ENCODE assay signal across 24 cellular contexts in the genomic region with DNA sequence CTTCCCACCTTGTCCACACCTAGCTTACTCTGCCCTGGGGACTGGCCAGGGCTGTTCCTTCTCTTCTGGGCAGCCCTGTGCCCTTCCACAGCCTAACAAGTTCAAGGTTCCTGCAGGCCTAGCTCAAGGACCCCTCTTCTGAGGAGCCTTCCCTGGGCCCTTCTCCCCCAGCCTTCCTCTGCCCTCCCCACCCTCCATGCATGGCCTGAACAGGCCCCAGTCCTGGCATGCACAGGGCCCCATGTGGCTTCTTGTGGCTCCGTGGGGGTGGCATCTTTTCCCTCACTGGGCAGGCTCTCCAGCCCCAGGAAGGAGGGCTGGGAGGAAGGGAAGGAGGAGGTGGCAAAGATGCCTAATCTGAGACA.
DNase-seq lines count a peak whose midpoint lies in the region; ATAC-seq, FAIRE-seq and TF ChIP-seq lines count a peak whose summit lies in the region.
"Had no signal": no experiment of that assay in that cellular context is flagged by ENCODE, and none has a peak within 500 bp of the region (broad histone marks: within the 10 kb centered on the region; RNA-seq: fewer than 3 reads in every experiment).

No MANE protein-coding gene starts in this region.

- no peaks in the 10 kb centered on the region for H3K79me2 ChIP-seq in mammary epithelial cell (ENCODE audit: insufficient read depth, low read length)
- no peaks in the 10 kb centered on the region for H3K79me2 ChIP-seq in astrocyte (ENCODE audit: insufficient read depth, low read length)
- H3K79me2 ChIP-seq: parathyroid adenoma had no signal

- WGBS in mammary epithelial cell (ENCODE audit: low coverage, missing lambda C conversion rate) = no CpG with 5 or more reads among the region's 1 CpG

- H3K4me2 ChIP-seq in mammary epithelial cell (ENCODE audit: insufficient read depth, low read depth, low read length) (no peak overlapping the region), astrocyte (ENCODE audit: low read length) (peak overlapping the region; percentile 47)

- CTCF ChIA-PET in mammary epithelial cell (lab: Charles Lee; ENCODE audit: low non-redundant PET) = no interaction called here

- ATAC-seq in stimulated activated effector memory CD8-positive, alpha-beta T cell treated with anti-CD3 and anti-CD28 coated beads, Interleukin-12 subunit alpha, Interleukin-12 subunit beta, amount 100 ng/mL, for 72 hours = no peak
- ATAC-seq: T-cell had no signal

- H3K36me3 Mint-ChIP-seq in astrocyte (ENCODE audit: low read depth, unreplicated experiment) = no peaks in the 10 kb centered on the region
- no peaks in the 10 kb centered on the region for H3K36me3 Mint-ChIP-seq in mesothelial cell of epicardium
- no peaks in the 10 kb centered on the region for H3K36me3 Mint-ChIP-seq in stimulated activated effector memory CD8-positive, alpha-beta T cell treated with anti-CD3 and anti-CD28 coated beads, Interleukin-12 subunit alpha, Interleukin-12 subunit beta, amount 100 ng/mL, for 72 hours
- H3K36me3 Mint-ChIP-seq: naive thymus-derived CD4-positive, alpha-beta T cell; stimulated activated memory B cell treated with anti-CD40 and anti-IgM and Interleukin-4, amounts not matched to agents 10 μg/mL and 1 μg/mL and 100 μg/mL, for 72 hours; T-cell had no signal

- in situ Hi-C loops in mammary epithelial cell (cut with MboI; ENCODE audit: low sequenced_read_pairs in 2 of 2) = no loop called here

- H4K20me1 ChIP-seq in mammary epithelial cell (ENCODE audit: insufficient read depth, low read length) = no peaks in the 10 kb centered on the region
- no peaks in the 10 kb centered on the region for H4K20me1 ChIP-seq in astrocyte (ENCODE audit: insufficient read depth, low read length)

- H3K9me3 ChIP-seq in mammary epithelial cell (replicated peaks; ENCODE audit: insufficient read depth, low read length) (no peaks in the 10 kb centered on the region), breast epithelium (no peaks in the 10 kb centered on the region), astrocyte (ENCODE audit: insufficient read depth, low read depth, low read length) (no peaks in the 10 kb centered on the region)
- H3K9me3 ChIP-seq: sigmoid colon, thoracic aorta had no signal

- peak overlapping the region; percentile 13 for H2AFZ ChIP-seq in mammary epithelial cell (ENCODE audit: low read depth, low read length)
- H2AFZ ChIP-seq in astrocyte (ENCODE audit: low read depth, low read length) = peak overlapping the region; percentile 70
- H2AFZ ChIP-seq: parathyroid adenoma had no signal

- H3K27me3 Mint-ChIP-seq in astrocyte (ENCODE audit: low read depth, unreplicated experiment) = peaks cover 26% of the 10 kb centered on the region
- peaks cover 2% of the 10 kb centered on the region for H3K27me3 Mint-ChIP-seq in mesothelial cell of epicardium (ENCODE audit: low read depth)
- H3K27me3 Mint-ChIP-seq: naive thymus-derived CD4-positive, alpha-beta T cell had no signal

- H3K4me3 Mint-ChIP-seq in astrocyte (ENCODE audit: unreplicated experiment) = no peak overlapping the region
- no peak overlapping the region for H3K4me3 Mint-ChIP-seq in mesothelial cell of epicardium
- no peak overlapping the region for H3K4me3 Mint-ChIP-seq in stimulated activated effector memory CD8-positive, alpha-beta T cell treated with anti-CD3 and anti-CD28 coated beads, Interleukin-12 subunit alpha, Interleukin-12 subunit beta, amount 100 ng/mL, for 72 hours
- H3K4me3 Mint-ChIP-seq: activated T-cell treated with anti-CD3 and anti-CD28 coated beads, Interleukin-2, amount 50 U/mL, for 24 hours; naive thymus-derived CD4-positive, alpha-beta T cell; stimulated activated memory B cell treated with anti-CD40 and anti-IgM and Interleukin-4, amounts not matched to agents 10 μg/mL and 1 μg/mL and 100 μg/mL, for 72 hours; T-cell had no signal

- H3K27ac ChIP-seq in mammary epithelial cell (ENCODE audit: insufficient read depth, low read depth, low read length) (no peak overlapping the region), breast epithelium (no peak overlapping the region), astrocyte (ENCODE audit: low read depth, low read length) (peak overlapping the region; percentile 17)
- H3K27ac ChIP-seq: 22Rv1, parathyroid adenoma, sigmoid colon, thoracic aorta had no signal

- H3K4me1 ChIP-seq in mammary epithelial cell (ENCODE audit: insufficient read depth, low read length) (peaks cover 3% of the 10 kb centered on the region), breast epithelium (no peaks in the 10 kb centered on the region), astrocyte (ENCODE audit: insufficient read depth, low read length) (peaks cover 5% of the 10 kb centered on the region)
- H3K4me1 ChIP-seq: parathyroid adenoma had no signal

- TF ChIP-seq POLR2A in breast epithelium (IDR thresholded peaks at IDR 0.05) = no peak

- H3K4me1 Mint-ChIP-seq in astrocyte (ENCODE audit: low read depth, unreplicated experiment) (peaks cover 18% of the 10 kb centered on the region), mesothelial cell of epicardium (peaks cover 19% of the 10 kb centered on the region)
- H3K4me1 Mint-ChIP-seq in stimulated activated effector memory CD8-positive, alpha-beta T cell treated with anti-CD3 and anti-CD28 coated beads, Interleukin-12 subunit alpha, Interleukin-12 subunit beta, amount 100 ng/mL, for 72 hours = no peaks in the 10 kb centered on the region
- H3K4me1 Mint-ChIP-seq: naive thymus-derived CD4-positive, alpha-beta T cell; stimulated activated memory B cell treated with anti-CD40 and anti-IgM and Interleukin-4, amounts not matched to agents 10 μg/mL and 1 μg/mL and 100 μg/mL, for 72 hours had no signal

- FAIRE-seq in astrocyte (lab: Jason Lieb, UNC) = no peak

- intact Hi-C loops in mammary epithelial cell (cut with micrococcal nuclease) = no loop called here
- intact Hi-C loops in breast epithelium (cut with DNase I; ENCODE audit: low total_unique reads) = no loop called here

- H3K36me3 ChIP-seq in mammary epithelial cell (ENCODE audit: insufficient read depth, low read length) (no peaks in the 10 kb centered on the region), breast epithelium (no peaks in the 10 kb centered on the region), astrocyte (ENCODE audit: insufficient read depth, low read length) (no peaks in the 10 kb centered on the region)
- H3K36me3 ChIP-seq: sigmoid colon, thoracic aorta had no signal

- H3K4me3 ChIP-seq in mammary epithelial cell (replicated peaks in 1 of 3; ENCODE audit: insufficient read depth in 1 of 3, low read depth in 2 of 3, low read length in 3 of 3) = no peak overlapping the region
- no peak overlapping the region for H3K4me3 ChIP-seq in breast epithelium
- no peak overlapping the region for H3K4me3 ChIP-seq in astrocyte (ENCODE audit: insufficient read depth, low read depth, low read length)
- H3K4me3 ChIP-seq: sigmoid colon, thoracic aorta had no signal

- no TSS peak for BruUV-seq in mammary epithelial cell (replicated peaks; lab: Mats Ljungman, UMichigan)

- H3K27me3 ChIP-seq in mammary epithelial cell (ENCODE audit: insufficient read depth, low read length) = no peaks in the 10 kb centered on the region
- no peaks in the 10 kb centered on the region for H3K27me3 ChIP-seq in breast epithelium
- no peaks in the 10 kb centered on the region for H3K27me3 ChIP-seq in astrocyte (ENCODE audit: insufficient read depth, low read length)
- H3K27me3 ChIP-seq: sigmoid colon had no signal

- H3K9ac ChIP-seq in mammary epithelial cell (ENCODE audit: insufficient read depth, low read length) (no peak overlapping the region), astrocyte (ENCODE audit: low read length) (peak overlapping the region; percentile 30)
- H3K9ac ChIP-seq: parathyroid adenoma had no signal

- TF ChIP-seq CTCF in mammary epithelial cell (conservative IDR thresholded peaks at IDR 0.05 in 1 of 2, IDR thresholded peaks at IDR 0.05 in 1 of 2; ENCODE audit: extremely low read depth in 1 of 2, insufficient read depth in 1 of 2, low read depth in 1 of 2, low read length in 2 of 2) (no peak), breast epithelium (IDR thresholded peaks at IDR 0.05) (no peak), astrocyte (IDR thresholded peaks at IDR 0.05; ENCODE audit: insufficient read depth, low read depth, low read length) (no peak), mesothelial cell of epicardium (IDR thresholded peaks at IDR 0.05; ENCODE audit: unreplicated experiment) (no peak)

- H3K27ac Mint-ChIP-seq in astrocyte (ENCODE audit: unreplicated experiment) = peak overlapping the region; percentile 95
- peak overlapping the region; percentile 69 for H3K27ac Mint-ChIP-seq in mesothelial cell of epicardium
- peak overlapping the region; percentile 40 for H3K27ac Mint-ChIP-seq in stimulated activated effector memory CD8-positive, alpha-beta T cell treated with anti-CD3 and anti-CD28 coated beads, Interleukin-12 subunit alpha, Interleukin-12 subunit beta, amount 100 ng/mL, for 72 hours
- H3K27ac Mint-ChIP-seq: activated T-cell treated with anti-CD3 and anti-CD28 coated beads, Interleukin-2, amount 50 U/mL, for 24 hours; naive thymus-derived CD4-positive, alpha-beta T cell; stimulated activated memory B cell treated with anti-CD40 and anti-IgM and Interleukin-4, amounts not matched to agents 10 μg/mL and 1 μg/mL and 100 μg/mL, for 72 hours; T-cell had no signal

- H3K9me3 Mint-ChIP-seq in astrocyte (ENCODE audit: unreplicated experiment) (no peaks in the 10 kb centered on the region), mesothelial cell of epicardium (no peaks in the 10 kb centered on the region)
- no peaks in the 10 kb centered on the region for H3K9me3 Mint-ChIP-seq in stimulated activated effector memory CD8-positive, alpha-beta T cell treated with anti-CD3 and anti-CD28 coated beads, Interleukin-12 subunit alpha, Interleukin-12 subunit beta, amount 100 ng/mL, for 72 hours
- H3K9me3 Mint-ChIP-seq: activated T-cell treated with anti-CD3 and anti-CD28 coated beads, Interleukin-2, amount 50 U/mL, for 24 hours; naive thymus-derived CD4-positive, alpha-beta T cell; stimulated activated memory B cell treated with anti-CD40 and anti-IgM and Interleukin-4, amounts not matched to agents 10 μg/mL and 1 μg/mL and 100 μg/mL, for 72 hours; T-cell had no signal

- dilution Hi-C loops in mammary epithelial cell (cut with HindIII; ENCODE audit: low sequenced_read_pairs) = no loop called here

- DNase-seq in mammary epithelial cell = no peak
- no peak for DNase-seq in breast epithelium (ENCODE audit: low spot score in 2 of 2)
- DNase-seq in astrocyte (ENCODE audit: low read depth) = no peak
- DNase-seq in mesothelial cell of epicardium (ENCODE audit: low spot score in 2 of 2, unreplicated experiment in 2 of 2) = no peak
- no peak for DNase-seq in stimulated activated effector memory CD8-positive, alpha-beta T cell treated with anti-CD3 and anti-CD28 coated beads, Interleukin-12 subunit alpha, Interleukin-12 subunit beta, amount 100 ng/mL, for 72 hours (ENCODE audit: low spot score in 2 of 2)
- no peak for DNase-seq in SK-N-DZ (ENCODE audit: low spot score)
- DNase-seq in NCI-H2029 treated with DMSO at 0.1 percent for 48 hours (lab: John Stamatoyannopoulos, UW) = no peak
- no peak for DNase-seq in LoVo (ENCODE audit: low spot score)
- DNase-seq: activated CD4-positive, CD25-positive, alpha-beta regulatory T cell treated with anti-CD3 and anti-CD28 coated beads, Interleukin-2, amount 50 U/mL, for 72 hours; activated naive CD4-positive, alpha-beta T cell treated with Interleukin-2 at 50 U/mL for 16 hours; activated T-cell treated with anti-CD3 and anti-CD28 coated beads, Interleukin-2, amount 50 U/mL, for 24 hours; AML-193; central memory CD4-positive, alpha-beta T cell; naive thymus-derived CD4-positive, alpha-beta T cell; NCI-H1092 treated with DMSO at 0.1 percent for 48 hours; NCI-H2029; SIG-M5; sigmoid colon; stimulated activated CD4-positive, alpha-beta T cell treated with anti-CD3 and anti-CD28 coated beads, Interleukin-2, amount 100 ng/mL, for 24 hours; T-cell had no signal

Comparison
In these comparisons a context has a peak if more than half of its experiments do, and no peak if none do; other contexts are left out.
1. H3K27ac Mint-ChIP-seq: peak in every context shown above with its lines; median percentile 95 in astrocyte; 69 in mesothelial cell of epicardium; 40 in stimulated activated effector memory CD8-positive, alpha-beta T cell treated with anti-CD3 and anti-CD28 coated beads, Interleukin-12 subunit alpha, Interleukin-12 subunit beta, amount 100 ng/mL, for 72 hours.